ENCODE assay signal across 14 cellular contexts in the genomic region with DNA sequence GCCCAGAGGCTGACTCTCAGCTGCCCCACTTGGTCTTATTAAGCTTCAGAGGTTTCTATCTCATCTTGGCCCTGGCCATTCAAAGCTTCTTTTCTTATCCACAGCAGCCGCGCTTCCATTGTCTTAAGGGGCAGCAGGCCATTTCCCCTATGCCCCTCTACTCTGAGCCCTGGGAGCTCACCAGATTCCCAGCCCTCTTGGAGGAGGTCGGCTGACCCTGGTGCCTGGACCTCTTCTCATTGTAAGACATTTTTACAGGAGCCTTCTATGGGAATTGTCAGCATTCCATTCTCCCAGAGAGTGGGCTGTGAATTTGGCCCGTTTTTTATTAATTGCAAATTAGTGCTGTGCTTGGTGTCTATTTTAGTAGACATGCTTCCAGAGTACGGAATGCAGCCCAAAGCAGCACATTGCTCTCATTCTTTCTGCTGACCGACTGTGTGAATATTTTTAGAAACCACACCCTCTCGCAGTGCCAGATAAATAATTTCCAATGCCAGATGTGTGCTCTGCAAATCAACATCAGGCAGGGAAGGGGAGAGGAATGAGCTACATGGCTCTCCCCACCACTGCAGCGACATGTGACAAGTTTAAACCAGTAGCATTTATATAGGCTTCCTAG. TPM values are rescaled to one million over a fixed set of nuclear protein-coding genes. Genes with fewer than 3 reads are reported as not detected.
DNase-seq lines count a peak whose midpoint lies in the region; ATAC-seq, FAIRE-seq and TF ChIP-seq lines count a peak whose summit lies in the region.
"Had no signal": no experiment of that assay in that cellular context is flagged by ENCODE, and none has a peak within 500 bp of the region (broad histone marks: within the 10 kb centered on the region; RNA-seq: fewer than 3 reads in every experiment).

No MANE protein-coding gene starts in this region.

- intact Hi-C loops in heart left ventricle (cut with DNase I) = loop anchor here in 2 of 10 donors (5.0 kb wide), 2 partner anchors 37 to 57 kb away; a partner anchor contains a TSS
- intact Hi-C loops in gastrocnemius medialis (cut with DNase I; ENCODE audit: low total_unique reads) = no loop called here

- no peak overlapping the region for H2AFZ ChIP-seq in astrocyte (ENCODE audit: low read depth, low read length)

- H3K9me3 Mint-ChIP-seq in astrocyte (ENCODE audit: unreplicated experiment) = peaks cover 2% of the 10 kb centered on the region
- no peaks in the 10 kb centered on the region for H3K9me3 Mint-ChIP-seq in CD8-positive, alpha-beta memory T cell
- H3K9me3 Mint-ChIP-seq: CD4-positive, alpha-beta T cell; central memory CD8-positive, alpha-beta T cell had no signal

- peak overlapping the region; percentile 99 for H3K27ac Mint-ChIP-seq in astrocyte (ENCODE audit: unreplicated experiment)
- H3K27ac Mint-ChIP-seq in CD8-positive, alpha-beta memory T cell = no peak overlapping the region
- H3K27ac Mint-ChIP-seq: CD4-positive, alpha-beta T cell had no signal

- H3K4me1 ChIP-seq in astrocyte (ENCODE audit: insufficient read depth, low read length) = peaks cover 73% of the 10 kb centered on the region
- H3K4me1 ChIP-seq in heart left ventricle = peaks cover 7 to 89% (median 59%) of the 10 kb centered on the region in 12 donors
- peaks cover 24 to 28% of the 10 kb centered on the region in 2 donors for H3K4me1 ChIP-seq in gastrocnemius medialis
- H3K4me1 ChIP-seq in CD8-positive, alpha-beta memory T cell (ENCODE audit: insufficient read depth, low read length) = no peaks in the 10 kb centered on the region

- DNase-seq in BJ (ENCODE audit: low read depth) (peak; percentile 95), astrocyte (ENCODE audit: low read depth) (peak; percentile 94), heart left ventricle (peak in 1 of 5 donors; percentile 36), gastrocnemius medialis (peak in 1 of 2 donors; percentile 42), OCI-M1 (lab: John Stamatoyannopoulos, UW) (no peak), DMS53 (lab: John Stamatoyannopoulos, UW) (no peak)
- DNase-seq in CD8-positive, alpha-beta memory T cell = no peak
- DNase-seq: CD4-positive, alpha-beta T cell; NCI-H2081; SHP77; stimulated activated naive CD4-positive, alpha-beta T cell treated with Interleukin-2 at 50 U/mL for 16 hours had no signal

- peak overlapping the region; percentile 87 for H3K9ac ChIP-seq in astrocyte (ENCODE audit: low read length)

- no peaks in the 10 kb centered on the region for H4K20me1 ChIP-seq in astrocyte (ENCODE audit: insufficient read depth, low read length)

- CTCF ChIA-PET in BJ (lab: Yijun Ruan, JAX) = interaction anchor here (1.1 to 5.0 kb wide), 3 partner anchors 56 to 660 kb away, joined by 4 to 26 read pairs (median 7); no protein-coding TSS in a partner anchor
- CTCF ChIA-PET in CD8-positive, alpha-beta memory T cell (lab: Charles Lee) = no interaction called here

- H3K36me3 ChIP-seq in BJ (ENCODE audit: control insufficient read depth, insufficient read depth, low read length) = peaks cover 8% of the 10 kb centered on the region
- peaks cover 19% of the 10 kb centered on the region for H3K36me3 ChIP-seq in astrocyte (ENCODE audit: insufficient read depth, low read length)
- peaks cover 0 to 77% (median 37%) of the 10 kb centered on the region in 9 donors for H3K36me3 ChIP-seq in heart left ventricle
- peaks cover 0 to 27% of the 10 kb centered on the region in 2 donors for H3K36me3 ChIP-seq in gastrocnemius medialis
- no peaks in the 10 kb centered on the region for H3K36me3 ChIP-seq in CD8-positive, alpha-beta memory T cell (ENCODE audit: insufficient read depth, low read length)

- no peak overlapping the region for H3K4me3 Mint-ChIP-seq in astrocyte (ENCODE audit: unreplicated experiment)
- H3K4me3 Mint-ChIP-seq in CD8-positive, alpha-beta memory T cell = no peak overlapping the region
- H3K4me3 Mint-ChIP-seq: CD4-positive, alpha-beta T cell; central memory CD8-positive, alpha-beta T cell had no signal

- in situ Hi-C loops in gastrocnemius medialis (cut with MboI; ENCODE audit: low sequenced_read_pairs in 4 of 4) = no loop called here

- H3K9me3 ChIP-seq in astrocyte (ENCODE audit: insufficient read depth, low read depth, low read length) (no peaks in the 10 kb centered on the region), heart left ventricle (no peaks in the 10 kb centered on the region), gastrocnemius medialis (no peaks in the 10 kb centered on the region)
- H3K9me3 ChIP-seq in CD8-positive, alpha-beta memory T cell (ENCODE audit: low read length) = no peaks in the 10 kb centered on the region

- H3K4me2 ChIP-seq in astrocyte (ENCODE audit: low read length) = peak overlapping the region; percentile 47

- H3K79me2 ChIP-seq in astrocyte (ENCODE audit: insufficient read depth, low read length) = peaks cover 32% of the 10 kb centered on the region

- ATAC-seq in heart left ventricle = peak; percentile 35 to 62 (median 49)
- peak; percentile 16 to 42 for ATAC-seq in gastrocnemius medialis
- ATAC-seq in GM19397 (IDR thresholded peaks at IDR 0.05; ENCODE audit: unreplicated experiment) = no peak
- ATAC-seq: HCT116 had no signal

- FAIRE-seq in astrocyte (lab: Jason Lieb, UNC) = peak; percentile 75

- peak overlapping the region; percentile 97 for H3K27ac ChIP-seq in astrocyte (ENCODE audit: low read depth, low read length)
- peak overlapping the region; percentile 30 to 92 (median 69) for H3K27ac ChIP-seq in heart left ventricle
- peak overlapping the region in 3 of 4 donors; percentile 11 to 61 (median 60) for H3K27ac ChIP-seq in gastrocnemius medialis
- H3K27ac ChIP-seq in CD8-positive, alpha-beta memory T cell (ENCODE audit: low read depth, low read length) = no peak overlapping the region

- no peaks in the 10 kb centered on the region for H3K27me3 Mint-ChIP-seq in astrocyte (ENCODE audit: low read depth, unreplicated experiment)
- H3K27me3 Mint-ChIP-seq in CD8-positive, alpha-beta memory T cell = peaks cover 9 to 21% of the 10 kb centered on the region in 2 donors

- POLR2A ChIA-PET in BJ (lab: Charles Lee) = interaction anchor here (0.6 to 1.5 kb wide), 3 partner anchors 13 to 102 kb away, joined by 3 to 5 read pairs (median 4); no protein-coding TSS in a partner anchor
- POLR2A ChIA-PET in CD8-positive, alpha-beta memory T cell (lab: Charles Lee) = no interaction called here

- peaks cover 50% of the 10 kb centered on the region for H3K36me3 Mint-ChIP-seq in astrocyte (ENCODE audit: low read depth, unreplicated experiment)
- H3K36me3 Mint-ChIP-seq in CD8-positive, alpha-beta memory T cell = no peaks in the 10 kb centered on the region

- H3K4me3 ChIP-seq in BJ (ENCODE audit: low read depth, low read length) (no peak overlapping the region), astrocyte (ENCODE audit: insufficient read depth, low read depth, low read length) (no peak overlapping the region), heart left ventricle (no peak overlapping the region), gastrocnemius medialis (no peak overlapping the region)
- no peak overlapping the region for H3K4me3 ChIP-seq in CD8-positive, alpha-beta memory T cell (ENCODE audit: low read length)

- no peak for TF ChIP-seq CTCF in BJ (IDR thresholded peaks at IDR 0.05; ENCODE audit: insufficient read depth, low read depth, low read length)
- no peak for TF ChIP-seq CTCF in astrocyte (IDR thresholded peaks at IDR 0.05; ENCODE audit: insufficient read depth, low read depth, low read length)
- TF ChIP-seq CTCF in heart left ventricle (IDR thresholded peaks at IDR 0.05) = no peak
- no peak for TF ChIP-seq CTCF in gastrocnemius medialis (IDR thresholded peaks at IDR 0.05 in 4 of 5, conservative IDR thresholded peaks at IDR 0.05 in 1 of 5)

- TF ChIP-seq POLR2A in heart left ventricle (IDR thresholded peaks at IDR 0.05) (no peak), gastrocnemius medialis (IDR thresholded peaks at IDR 0.05) (no peak)

- WGBS in heart left ventricle, 4 donors = 15 to 25% (median 17%) methylated on average over 8 of the region's 8 CpGs

- H3K27me3 ChIP-seq in BJ (ENCODE audit: control insufficient read depth, insufficient read depth, low read length) (no peaks in the 10 kb centered on the region), astrocyte (ENCODE audit: insufficient read depth, low read length) (no peaks in the 10 kb centered on the region), heart left ventricle (no peaks in the 10 kb centered on the region), gastrocnemius medialis (no peaks in the 10 kb centered on the region)
- no peaks in the 10 kb centered on the region for H3K27me3 ChIP-seq in CD8-positive, alpha-beta memory T cell (ENCODE audit: insufficient read depth, low read length, poor library complexity, severe bottlenecking)

- peaks cover 79% of the 10 kb centered on the region for H3K4me1 Mint-ChIP-seq in astrocyte (ENCODE audit: low read depth, unreplicated experiment)
- no peaks in the 10 kb centered on the region for H3K4me1 Mint-ChIP-seq in CD8-positive, alpha-beta memory T cell
- H3K4me1 Mint-ChIP-seq: central memory CD8-positive, alpha-beta T cell had no signal

RNA-seq across cellular contexts. Expression of a gene that starts 58.5 kb away (rescaled TPM):
- polyA plus RNA-seq in BJ (2011; rRNA removed) (37.0 and 40.0 TPM in 2 replicates), heart left ventricle (10 to 100 TPM; 10.5 to 21.5 TPM)
- polyA minus RNA-seq in BJ (2011; rRNA and poly(A)+ RNA removed) = 43.2 and 60.7 TPM in 2 replicates
- total RNA-seq in astrocyte (94.0 and 96.1 TPM in 2 replicates), heart left ventricle (10 to 100 TPM; 34.7 to 50.7 (median 39.8) TPM), gastrocnemius medialis (10 to 100 TPM; 18.9 to 34.5 (median 29.1) TPM)
- total RNA-seq in CD8-positive, alpha-beta memory T cell = not detected
- 0.16 TPM for polyA plus RNA-seq in CD8-positive, alpha-beta memory T cell

Comparison
In these comparisons a context has a peak if more than half of its experiments do, and no peak if none do; other contexts are left out.
1. DNase-seq: peak in BJ (single experiment) and astrocyte (single experiment); none in OCI-M1 (single experiment), DMS53 (single experiment) and CD8-positive, alpha-beta memory T cell (0 of 5).
2. RNA of a gene that starts 58.5 kb away (total RNA-seq): 94.0 to 96.1 TPM in astrocyte, 34.7 to 50.7 TPM in heart left ventricle and 18.9 to 34.5 TPM in gastrocnemius medialis; not detected in CD8-positive, alpha-beta memory T cell; every median in the first group is over 10 times any median in the second.